ENCODE assay signal across 35 cellular contexts in the genomic region with DNA sequence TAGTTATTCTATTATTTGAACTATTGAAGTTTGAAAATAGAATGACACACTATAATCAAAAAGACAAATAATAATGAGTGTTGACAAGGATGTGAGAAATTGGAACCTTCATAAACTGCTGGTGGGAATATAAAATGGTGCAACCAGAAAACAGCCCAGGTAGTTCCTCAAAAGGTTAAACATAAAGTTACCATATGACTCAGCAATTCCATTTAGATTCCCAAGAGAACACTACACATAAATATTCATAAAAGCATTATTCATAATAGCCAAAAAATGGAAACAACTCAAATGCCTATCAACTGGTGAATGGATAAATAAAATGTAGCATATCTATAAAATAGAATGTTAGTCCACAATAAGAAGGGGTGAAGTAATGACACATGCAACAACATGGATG. TPM values are rescaled to one million over a fixed set of nuclear protein-coding genes. Genes with fewer than 3 reads are reported as not detected.
"Had no signal": no experiment of that assay in that cellular context is flagged by ENCODE, and none has a peak within 500 bp of the region (broad histone marks: within the 10 kb centered on the region; RNA-seq: fewer than 3 reads in every experiment).

No MANE protein-coding gene starts in this region.

- H3K27ac ChIP-seq: colonic mucosa, Peyer's patch, SJSA1, VCaP had no signal

- H3K4me2 ChIP-seq: SK-N-SH had no signal

- ATAC-seq: activated CD8-positive, alpha-beta memory T cell treated with anti-CD3 and anti-CD28 coated beads, Interleukin-2, amount 10 ng/mL, durations not matched to agents 7 days and 5 days; activated naive CD8-positive, alpha-beta T cell treated with anti-CD3 and anti-CD28 coated beads, Interleukin-2, amount 50 U/mL, for 24 hours; PC-3; T-helper 17 cell had no signal

- H3K9ac ChIP-seq: SK-N-SH had no signal

- H3K9me3 ChIP-seq: colonic mucosa, Peyer's patch, SJSA1, SK-N-SH had no signal

- H3K4me3 ChIP-seq: colonic mucosa, Peyer's patch, SJSA1 had no signal

- DNase-seq: activated B cell treated with CpG ODN at 0.5 μM for 24 hours; activated CD4-positive, alpha-beta memory T cell treated with anti-CD3 and anti-CD28 coated beads for 36 hours; activated CD4-positive, alpha-beta T cell treated with anti-CD3 and anti-CD28 coated beads for 4 hours; activated CD4-positive, alpha-beta T cell treated with anti-CD3 and anti-CD28 coated beads, Interleukin-2, amount 50 U/mL, for 1 hour; activated CD4-positive, CD25-positive, alpha-beta regulatory T cell treated with anti-CD3 and anti-CD28 coated beads, Interleukin-2, amount 50 U/mL, for 72 hours; activated CD8-positive, alpha-beta memory T cell treated with anti-CD3 and anti-CD28 coated beads, Interleukin-2, amount 10 ng/mL, durations not matched to agents 7 days and 5 days; activated CD8-positive, alpha-beta memory T cell treated with anti-CD3 and anti-CD28 coated beads, Interleukin-2, amount 50 U/mL, for 48 hours; activated effector memory CD4-positive, alpha-beta T cell treated with Interleukin-2 at 50 U/mL for 16 hours; activated naive CD4-positive, alpha-beta T cell treated with anti-CD3 and anti-CD28 coated beads, Interleukin-2, amount 10 ng/mL, durations not matched to agents 7 days and 5 days; activated naive CD8-positive, alpha-beta T cell treated with anti-CD3 and anti-CD28 coated beads, Interleukin-2, amount 50 U/mL, for 24 hours; activated T-cell treated with anti-CD3 and anti-CD28 coated beads, Interleukin-2, amount 50 U/mL, for 48 hours; anterior cingulate cortex; central memory CD4-positive, alpha-beta T cell; colonic mucosa; MM.1S; NCI-H1092; NCI-H146; NCI-H187; NCI-H2029 treated with DMSO at 0.1 percent for 48 hours; NCI-H2107; NCI-H2171; NCI-H510A; NCI-H526; NCI-H748 treated with DMSO at 0.1 percent for 48 hours; NK-92 treated with Interleukin-12 subunit alpha and Interleukin-12 subunit beta, amount 100 ng/mL, for 24 hours; PC-3; Peyer's patch; RPMI8226; SHP77 treated with DMSO at 0.1 percent for 48 hours; SK-N-SH; T-helper 17 cell had no signal

- H3K36me3 ChIP-seq: colonic mucosa, Peyer's patch, SJSA1 had no signal

- H3K4me1 ChIP-seq: colonic mucosa, Peyer's patch, SJSA1 had no signal

RNA-seq across cellular contexts. Expression of gene CCDC73, which starts 21.7 kb away (rescaled TPM):
- total RNA-seq: activated CD4-positive, alpha-beta memory T cell treated with anti-CD3 and anti-CD28 coated beads for 36 hours; chondrocyte; colonic mucosa; LHCN-M2; Peyer's patch; SJSA1; T-helper 17 cell had no signal
- polyA plus RNA-seq: SK-N-SH had no signal

RNA-seq across cellular contexts. Expression of gene PRRG4, which starts 57.0 kb away (rescaled TPM):
- total RNA-seq: chondrocyte had no signal
